In the genomic region with DNA sequence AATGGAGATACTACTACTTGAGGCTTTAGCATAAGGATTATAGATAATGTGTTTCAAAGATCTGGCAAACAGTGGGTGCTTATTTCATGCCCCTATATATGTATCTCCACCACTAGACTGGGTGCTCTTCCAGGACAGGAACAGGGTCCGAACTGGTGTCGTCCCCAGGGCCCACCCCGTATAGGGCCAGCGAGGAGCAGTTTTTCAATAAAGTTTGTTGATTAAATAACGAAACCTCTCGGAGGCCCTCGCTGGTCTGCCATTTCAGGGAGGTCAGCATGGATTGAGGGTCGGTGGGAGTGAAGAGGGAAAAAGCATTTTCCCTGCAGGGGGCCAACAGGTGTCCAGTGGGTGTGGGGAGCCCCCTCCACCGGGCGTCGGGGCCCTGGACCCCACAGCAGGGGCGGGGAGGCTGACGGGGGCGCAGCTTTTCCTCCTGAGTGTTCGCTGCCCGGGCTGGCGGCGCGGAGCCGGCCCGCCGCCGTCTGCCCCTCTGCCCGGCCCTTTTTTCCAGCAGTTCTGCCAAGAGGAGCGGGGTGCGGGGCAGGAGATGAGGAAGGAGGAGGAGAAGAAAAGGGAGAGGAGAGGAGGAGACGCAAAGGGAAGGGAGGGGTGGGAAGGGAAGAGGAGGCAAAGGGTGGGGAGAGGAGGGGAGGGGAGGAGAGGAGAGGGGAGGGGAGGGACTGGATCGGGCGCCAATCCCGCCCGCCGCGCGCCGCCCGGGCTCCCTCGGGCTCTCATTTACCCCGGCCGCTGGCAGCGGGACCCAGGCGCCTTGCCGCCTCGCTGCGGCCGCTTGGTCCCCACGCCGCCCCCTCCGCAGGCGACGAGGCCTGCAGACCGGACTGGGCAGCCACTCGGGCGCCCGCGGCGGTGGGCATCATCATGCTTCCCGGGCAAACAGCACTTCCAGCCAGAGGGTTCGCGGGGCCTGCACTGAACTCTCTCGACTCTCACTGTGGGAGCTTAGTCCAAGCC, we compare ENCODE assay signal across 8 cellular contexts.
DNase-seq lines count a peak whose midpoint lies in the region; ATAC-seq, FAIRE-seq and TF ChIP-seq lines count a peak whose summit lies in the region.

No MANE protein-coding gene starts in this region.

- no peak for FAIRE-seq in keratinocyte (lab: Jason Lieb, UNC)

- no peaks in the 10 kb centered on the region for H3K9me1 ChIP-seq in keratinocyte (ENCODE audit: control insufficient read depth, extremely low read depth, insufficient read depth, low read length)

- H3K36me3 ChIP-seq in keratinocyte (ENCODE audit: control insufficient read depth in 2 of 2, extremely low read depth in 1 of 2, insufficient read depth in 2 of 2, low read length in 2 of 2), result no peaks in the 10 kb centered on the region
- H3K36me3 ChIP-seq in skeletal muscle tissue (ENCODE audit: control insufficient read depth in 3 of 3, insufficient read depth in 3 of 3, low read length in 3 of 3), result no peaks in the 10 kb centered on the region

- H3K9me3 Mint-ChIP-seq in activated CD8-positive, alpha-beta memory T cell treated with anti-CD3 and anti-CD28 coated beads, Interleukin-2, amount 10 ng/mL, durations not matched to agents 7 days and 5 days (ENCODE audit: low read depth), result no peaks in the 10 kb centered on the region
- no peaks in the 10 kb centered on the region for H3K9me3 Mint-ChIP-seq in central memory CD8-positive, alpha-beta T cell

- no peak for DNase-seq in activated CD8-positive, alpha-beta memory T cell treated with anti-CD3 and anti-CD28 coated beads, Interleukin-2, amount 10 ng/mL, durations not matched to agents 7 days and 5 days
- DNase-seq in activated CD8-positive, alpha-beta memory T cell treated with anti-CD3 and anti-CD28 coated beads, Interleukin-2, amount 50 U/mL, for 48 hours, result no peak
- DNase-seq in central memory CD8-positive, alpha-beta T cell (ENCODE audit: low spot score in 2 of 2), result no peak
- no peak for DNase-seq in keratinocyte (ENCODE audit: low read depth, low spot score)
- DNase-seq in NCI-H2081 treated with DMSO at 0.1 percent for 48 hours (lab: John Stamatoyannopoulos, UW), result no peak
- DNase-seq in NCI-H1092 (lab: John Stamatoyannopoulos, UW), result no peak
- DNase-seq in NCI-H2081 (lab: John Stamatoyannopoulos, UW), result no peak

- H3K4me3 ChIP-seq in keratinocyte (ENCODE audit: control insufficient read depth in 2 of 3, extremely low read depth in 1 of 3, insufficient read depth in 2 of 3, low read depth in 1 of 3, low read length in 3 of 3) (peak overlapping the region; percentile 1 to 32 (median 20)), skeletal muscle tissue (ENCODE audit: low read length in 3 of 3) (peak overlapping the region; percentile 40 to 64 (median 52))

- H3K4me3 Mint-ChIP-seq in activated CD8-positive, alpha-beta memory T cell treated with anti-CD3 and anti-CD28 coated beads, Interleukin-2, amount 10 ng/mL, durations not matched to agents 7 days and 5 days, result peak overlapping the region; percentile 19
- H3K4me3 Mint-ChIP-seq in central memory CD8-positive, alpha-beta T cell, result peak overlapping the region; percentile 65

- H2AFZ ChIP-seq in keratinocyte (ENCODE audit: control insufficient read depth, low read length), result peak overlapping the region; percentile 19

- no peak overlapping the region for H3K27ac ChIP-seq in keratinocyte (ENCODE audit: control insufficient read depth, insufficient read depth, low read length)
- H3K27ac ChIP-seq in skeletal muscle tissue (ENCODE audit: low read depth, low read length), result no peak overlapping the region

- no peak overlapping the region for H3K9ac ChIP-seq in keratinocyte (ENCODE audit: control insufficient read depth, extremely low read depth, insufficient read depth, low read length)
- peak overlapping the region in 2 of 3 donors; percentile 50 to 60 for H3K9ac ChIP-seq in skeletal muscle tissue (ENCODE audit: low read depth in 1 of 3, low read length in 3 of 3)

- H3K4me1 Mint-ChIP-seq in activated CD8-positive, alpha-beta memory T cell treated with anti-CD3 and anti-CD28 coated beads, Interleukin-2, amount 10 ng/mL, durations not matched to agents 7 days and 5 days, result peaks cover 7% of the 10 kb centered on the region
- peaks cover 8% of the 10 kb centered on the region for H3K4me1 Mint-ChIP-seq in central memory CD8-positive, alpha-beta T cell

- no peak for ATAC-seq in activated CD8-positive, alpha-beta memory T cell treated with anti-CD3 and anti-CD28 coated beads, Interleukin-2, amount 10 ng/mL, durations not matched to agents 7 days and 5 days
- ATAC-seq in central memory CD8-positive, alpha-beta T cell (replicated peaks; ENCODE audit: extremely low read depth, poor library complexity, severe bottlenecking), result no peak

- no peak overlapping the region for H3K27ac Mint-ChIP-seq in activated CD8-positive, alpha-beta memory T cell treated with anti-CD3 and anti-CD28 coated beads, Interleukin-2, amount 10 ng/mL, durations not matched to agents 7 days and 5 days
- H3K27ac Mint-ChIP-seq in central memory CD8-positive, alpha-beta T cell (ENCODE audit: low read depth), result no peak overlapping the region

- TF ChIP-seq CTCF in keratinocyte (optimal IDR thresholded peaks at IDR 0.05 in 1 of 3, IDR thresholded peaks at IDR 0.05 in 1 of 3, conservative IDR thresholded peaks at IDR 0.05 in 1 of 3; ENCODE audit: extremely low read depth in 1 of 3, insufficient read depth in 2 of 3, low read length in 3 of 3), result no peak

- H3K4me2 ChIP-seq in keratinocyte (ENCODE audit: control insufficient read depth, extremely low read depth, insufficient read depth, low read depth, low read length), result peak overlapping the region; percentile 54

- no peaks in the 10 kb centered on the region for H3K4me1 ChIP-seq in keratinocyte (ENCODE audit: control insufficient read depth, extremely low read depth, insufficient read depth, low read length)
- peaks cover 5 to 26% (median 13%) of the 10 kb centered on the region in 3 donors for H3K4me1 ChIP-seq in skeletal muscle tissue (ENCODE audit: control insufficient read depth in 3 of 3, insufficient read depth in 3 of 3, low read length in 3 of 3)

- no peaks in the 10 kb centered on the region for H3K36me3 Mint-ChIP-seq in activated CD8-positive, alpha-beta memory T cell treated with anti-CD3 and anti-CD28 coated beads, Interleukin-2, amount 10 ng/mL, durations not matched to agents 7 days and 5 days
- H3K36me3 Mint-ChIP-seq in central memory CD8-positive, alpha-beta T cell (ENCODE audit: insufficient read depth), result no peaks in the 10 kb centered on the region

- H3K79me2 ChIP-seq in keratinocyte (ENCODE audit: control insufficient read depth, insufficient read depth, low read length), result no peaks in the 10 kb centered on the region

- H3K27me3 Mint-ChIP-seq in activated CD8-positive, alpha-beta memory T cell treated with anti-CD3 and anti-CD28 coated beads, Interleukin-2, amount 10 ng/mL, durations not matched to agents 7 days and 5 days, result peaks cover 55% of the 10 kb centered on the region
- H3K27me3 Mint-ChIP-seq in central memory CD8-positive, alpha-beta T cell, result peaks cover 67% of the 10 kb centered on the region

- no peaks in the 10 kb centered on the region for H3K9me3 ChIP-seq in keratinocyte (ENCODE audit: control insufficient read depth, low read depth, low read length)
- no peaks in the 10 kb centered on the region for H3K9me3 ChIP-seq in skeletal muscle tissue (ENCODE audit: control insufficient read depth in 3 of 3, low read length in 3 of 3)

- dilution Hi-C loops in keratinocyte (cut with MboI; ENCODE audit: extremely low pct_ligation_motif_present, low sequenced_read_pairs), result no loop called here

- H3K27me3 ChIP-seq in keratinocyte (ENCODE audit: control insufficient read depth, extremely low read depth, insufficient read depth, low read length) (peaks cover 32% of the 10 kb centered on the region), skeletal muscle tissue (ENCODE audit: control insufficient read depth in 3 of 3, insufficient read depth in 3 of 3, low read length in 3 of 3) (peaks cover 0 to 22% (median 2%) of the 10 kb centered on the region in 3 donors)

- no peaks in the 10 kb centered on the region for H4K20me1 ChIP-seq in keratinocyte (ENCODE audit: control insufficient read depth, extremely low read depth, insufficient read depth, low read length)

- CTCF ChIA-PET in activated CD8-positive, alpha-beta memory T cell treated with anti-CD3 and anti-CD28 coated beads, Interleukin-2, amount 10 ng/mL, durations not matched to agents 7 days and 5 days (lab: Charles Lee), result no interaction called here
